Comparison of ENCODE assay signal across 8 cellular contexts in the genomic region with DNA sequence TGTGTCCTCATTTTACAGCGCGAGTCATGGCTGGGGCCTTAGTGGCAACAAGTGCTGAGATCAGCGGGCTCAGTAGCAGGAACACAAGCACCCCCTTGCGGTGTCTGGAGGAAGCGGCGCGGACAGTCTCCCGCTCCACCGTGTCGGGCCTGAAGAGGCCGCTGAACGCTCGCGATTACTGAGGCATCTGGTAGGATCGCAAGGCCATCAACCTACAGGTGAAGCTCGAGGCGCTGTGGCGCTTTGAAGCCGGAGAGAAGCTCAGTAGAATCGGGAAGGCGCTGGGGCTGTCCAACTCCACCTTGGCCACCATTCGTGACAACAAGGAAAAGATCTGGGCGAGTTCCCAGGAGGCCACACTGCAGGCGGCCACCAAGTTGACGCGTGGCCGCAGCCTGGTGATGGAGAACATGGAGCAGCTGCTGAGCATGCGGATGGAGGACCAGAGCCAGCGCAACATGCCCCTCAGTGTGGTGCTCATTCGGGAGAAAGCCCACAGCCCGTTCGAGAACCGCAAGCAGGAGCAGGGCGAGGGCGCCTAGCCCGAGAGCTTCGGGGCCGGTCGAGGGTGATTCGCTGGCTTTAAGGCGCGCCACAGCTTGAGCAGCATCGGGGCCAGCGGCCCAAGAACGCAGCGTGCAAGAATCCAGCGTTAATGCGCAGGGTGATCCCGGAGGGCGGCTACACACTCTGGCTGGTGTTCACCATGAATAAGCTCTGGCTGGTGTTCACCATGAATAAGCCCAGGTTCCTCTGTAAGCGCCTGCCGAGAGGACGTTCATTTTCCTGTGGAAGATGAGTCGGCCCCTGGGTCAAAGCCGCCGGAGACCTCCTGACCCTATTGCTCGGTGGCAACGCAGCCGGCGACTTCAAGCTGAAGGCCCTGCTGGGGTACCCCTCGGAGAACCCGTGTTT. TPM values are rescaled to one million over a fixed set of nuclear protein-coding genes. Genes with fewer than 3 reads are reported as not detected.
DNase-seq lines count a peak whose midpoint lies in the region; ATAC-seq and TF ChIP-seq lines count a peak whose summit lies in the region.

No MANE protein-coding gene starts in this region.

- H3K36me3 ChIP-seq in SJSA1: peaks cover 5% of the 10 kb centered on the region; the same call in 1 of the 2 replicates
- H3K36me3 ChIP-seq in body of pancreas (replicated peaks in 1 of 2; ENCODE audit: insufficient read depth in 1 of 2, low read depth in 2 of 2): peaks cover 0 to 3% of the 10 kb centered on the region in 2 donors

- WGBS in body of pancreas, 2 donors: 72 to 91% methylated on average over 29 to 62 of the region's 62 CpGs

- no peak overlapping the region for H3K4me3 ChIP-seq in SJSA1
- no peak overlapping the region for H3K4me3 ChIP-seq in body of pancreas

- DNase-seq in AG08396 (ENCODE audit: low spot score) (peak; percentile 85), SJSA1 (ENCODE audit: low read depth in 1 of 2, low spot score in 2 of 2) (peak; percentile 27 to 55), body of pancreas (peak; percentile 75 to 85 (median 81)), iris pigment epithelial cell (ENCODE audit: low read depth) (peak; percentile 89), NCI-H1436 treated with DMSO at 0.1 percent for 48 hours (lab: John Stamatoyannopoulos, UW) (no peak)
- DNase-seq in stimulated activated CD4-positive, alpha-beta T cell treated with anti-CD3 and anti-CD28 coated beads, Interleukin-15, amount 100 ng/mL, for 24 hours: peak; percentile 92
- no peak for DNase-seq in effector CD8-positive, alpha-beta T cell (lab: John Stamatoyannopoulos, UW)

- H3K4me1 ChIP-seq in SJSA1 (replicated peaks): peaks cover 8% of the 10 kb centered on the region
- peaks cover 32% of the 10 kb centered on the region for H3K4me1 ChIP-seq in body of pancreas

- H3K9me3 ChIP-seq in SJSA1 (replicated peaks) (no peaks in the 10 kb centered on the region), body of pancreas (no peaks in the 10 kb centered on the region)

- ATAC-seq in GM21528 (IDR thresholded peaks at IDR 0.05; ENCODE audit: low FRiP score, unreplicated experiment) (peak; percentile 49), body of pancreas (peak; percentile 90)

- H3K27me3 ChIP-seq in SJSA1 (replicated peaks) (no peaks in the 10 kb centered on the region), body of pancreas (no peaks in the 10 kb centered on the region)

- TF ChIP-seq CTCF in body of pancreas (IDR thresholded peaks at IDR 0.05): peak; percentile 49 to 90 (median 72)

- H3K27ac ChIP-seq in SJSA1 (no peak overlapping the region), body of pancreas (peak overlapping the region in 1 of 4 donors; percentile 14)

- intact Hi-C loops in body of pancreas (cut with DNase I): no loop called here

- no peak for TF ChIP-seq POLR2A in body of pancreas (IDR thresholded peaks at IDR 0.05)

RNA-seq across cellular contexts. Expression of a gene that starts 8.3 kb away (rescaled TPM):
- 5.0 and 7.4 TPM in 2 replicates for total RNA-seq in SJSA1 (2014; rRNA removed; shearing (Covaris generic))
- total RNA-seq in body of pancreas: 10 to 100 TPM; 31.4 to 59.3 TPM

RNA-seq across cellular contexts. Expression of a gene that starts 23.1 kb away (rescaled TPM):
- total RNA-seq in SJSA1 (2014; rRNA removed; shearing (Covaris generic)): 79.2 and 109 TPM in 2 replicates
- 10 to 100 TPM; 10.5 to 11.7 TPM for total RNA-seq in body of pancreas

RNA-seq across cellular contexts. Expression of a gene that starts 26.6 kb away (rescaled TPM):
- 92.8 and 116 TPM in 2 replicates for total RNA-seq in SJSA1 (2014; rRNA removed; shearing (Covaris generic))
- 10 to 100 TPM; 22.7 to 66.4 TPM for total RNA-seq in body of pancreas

RNA-seq across cellular contexts. Expression of a gene that starts 37.6 kb away (rescaled TPM):
- total RNA-seq in SJSA1 (2014; rRNA removed; shearing (Covaris generic)): 343 and 432 TPM in 2 replicates
- total RNA-seq in body of pancreas: 100 to 1,000 TPM; 244 to 273 TPM

Comparison
In these comparisons a context has a peak if more than half of its experiments do, and no peak if none do; other contexts are left out.
1. DNase-seq: peak in AG08396 (single experiment), SJSA1 (2 of 2), body of pancreas (4 of 4), iris pigment epithelial cell (single experiment) and stimulated activated CD4-positive, alpha-beta T cell treated with anti-CD3 and anti-CD28 coated beads, Interleukin-15, amount 100 ng/mL, for 24 hours (single experiment); none in NCI-H1436 treated with DMSO at 0.1 percent for 48 hours (single experiment) and effector CD8-positive, alpha-beta T cell (single experiment).